16 cellular contexts compared by ENCODE assay signal in the genomic region with DNA sequence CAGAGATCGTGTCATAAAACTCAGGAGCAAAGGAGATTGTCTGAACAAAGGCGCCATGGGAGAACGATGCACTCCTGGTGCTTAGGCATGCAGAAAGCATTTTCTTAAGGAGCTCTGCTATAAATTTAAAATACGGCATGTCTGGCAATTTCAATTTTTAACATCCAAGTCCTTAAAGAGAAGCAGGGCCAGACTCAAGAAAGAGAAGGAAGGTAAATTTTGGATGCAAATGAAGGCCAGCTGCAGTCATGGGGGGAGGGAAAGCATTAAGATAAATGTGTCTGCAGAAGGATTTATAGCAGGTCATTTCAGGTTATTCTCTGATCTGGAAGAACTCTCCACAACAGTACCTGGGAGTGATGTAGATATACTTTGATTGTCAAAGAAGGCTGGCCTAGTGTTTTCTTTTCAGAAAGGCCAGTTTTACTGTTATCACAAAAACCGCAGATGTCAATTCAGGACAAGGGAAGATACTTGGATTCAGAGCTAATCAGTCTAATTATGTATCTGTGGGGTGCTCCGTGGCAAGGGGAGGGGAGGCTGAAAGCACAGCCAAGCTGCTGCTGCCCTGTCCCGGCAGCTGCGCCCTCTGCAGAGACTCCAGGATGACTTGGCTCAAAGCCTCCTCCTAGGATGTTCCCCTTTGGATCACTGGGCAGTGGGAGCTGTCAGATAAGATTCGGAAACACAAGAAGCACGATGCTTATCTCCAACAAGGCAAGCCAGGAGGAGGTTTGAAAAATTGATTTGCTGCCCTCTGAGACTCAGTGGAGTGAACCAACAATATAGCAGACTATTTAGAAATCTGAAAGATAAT.
DNase-seq lines count a peak whose midpoint lies in the region; ATAC-seq and TF ChIP-seq lines count a peak whose summit lies in the region.
"Had no signal": no experiment of that assay in that cellular context is flagged by ENCODE, and none has a peak within 500 bp of the region (broad histone marks: within the 10 kb centered on the region; RNA-seq: fewer than 3 reads in every experiment).

No MANE protein-coding gene starts in this region.

- no peaks in the 10 kb centered on the region for H3K9me3 ChIP-seq in BE2C
- peaks cover 4% of the 10 kb centered on the region; the same call in 1 of the 2 replicates for H3K9me3 ChIP-seq in Karpas-422 (ENCODE audit: low read length)
- H3K9me3 ChIP-seq: HAP-1 had no signal

- H3K27me3 Mint-ChIP-seq in brain (no peaks in the 10 kb centered on the region), nephron progenitor cell (ENCODE audit: low read depth, poor library complexity) (no peaks in the 10 kb centered on the region)
- H3K27me3 Mint-ChIP-seq: CD4-positive, alpha-beta memory T cell had no signal

- no peaks in the 10 kb centered on the region for H4K20me1 ChIP-seq in Karpas-422 (ENCODE audit: insufficient read depth, low read depth, low read length)

- ATAC-seq in GM18873 (IDR thresholded peaks at IDR 0.05; ENCODE audit: low FRiP score, unreplicated experiment) = no peak
- ATAC-seq: PC-3 had no signal

- peak overlapping the region; percentile 68 for H3K27ac ChIP-seq in Karpas-422 (ENCODE audit: low read length)
- H3K27ac ChIP-seq: SK-N-MC had no signal

- H3K4me3 ChIP-seq in BE2C (ENCODE audit: low read depth, low read length) = no peak overlapping the region
- peak overlapping the region; percentile 8; the same call in 1 of the 2 replicates for H3K4me3 ChIP-seq in Karpas-422 (ENCODE audit: low read length)
- H3K4me3 ChIP-seq: HAP-1, SK-N-MC had no signal

- H3K27ac Mint-ChIP-seq in brain (peak overlapping the region; percentile 8 to 92 (median 67)), nephron progenitor cell (peak overlapping the region; percentile 77)
- H3K27ac Mint-ChIP-seq: CD4-positive, alpha-beta memory T cell had no signal

- peak overlapping the region; percentile 15; the same call in 1 of the 2 replicates for H3K9ac ChIP-seq in Karpas-422 (ENCODE audit: low read length)

- no peak overlapping the region; the same call in 1 of the 2 replicates for H2AFZ ChIP-seq in Karpas-422 (ENCODE audit: low read length)

- H3K9me2 ChIP-seq in Karpas-422 (replicated peaks; ENCODE audit: insufficient read depth, low read length) = no peaks in the 10 kb centered on the region

- peak; percentile 64 for DNase-seq in BE2C
- peak; percentile 68 for DNase-seq in Karpas-422
- DNase-seq in nephron progenitor cell = peak; percentile 12
- DNase-seq in NCI-H748 treated with DMSO at 0.1 percent for 48 hours (lab: John Stamatoyannopoulos, UW) = no peak
- DNase-seq in SKM-1 treated with dmso at 0.1 percent for 144 hours (lab: John Stamatoyannopoulos, UW; ENCODE audit: unreplicated experiment) = no peak
- DNase-seq in midbrain (lab: John Stamatoyannopoulos, UW) = no peak
- DNase-seq: AML-193; CD4-positive, alpha-beta memory T cell; DND-41; NCI-H2081; NCI-H2227 treated with DMSO at 0.1 percent for 48 hours; PC-3 had no signal

- H3K4me1 Mint-ChIP-seq in brain (peaks cover 25% of the 10 kb centered on the region), nephron progenitor cell (peaks cover 30% of the 10 kb centered on the region)
- H3K4me1 Mint-ChIP-seq: CD4-positive, alpha-beta memory T cell had no signal

- H3K4me3 Mint-ChIP-seq in brain = no peak overlapping the region
- peak overlapping the region; percentile 19 for H3K4me3 Mint-ChIP-seq in nephron progenitor cell
- H3K4me3 Mint-ChIP-seq: CD4-positive, alpha-beta memory T cell had no signal

- H3K27me3 ChIP-seq in BE2C (no peaks in the 10 kb centered on the region), Karpas-422 (ENCODE audit: low read length) (no peaks in the 10 kb centered on the region)

- H3K4me2 ChIP-seq in Karpas-422 (ENCODE audit: low read depth, low read length, poor library complexity, severe bottlenecking) = peak overlapping the region; percentile 33

- H3K4me1 ChIP-seq in BE2C = peaks cover 10% of the 10 kb centered on the region; the same call in 1 of the 2 replicates
- peaks cover 23% of the 10 kb centered on the region for H3K4me1 ChIP-seq in Karpas-422 (ENCODE audit: low read length)
- H3K4me1 ChIP-seq: HAP-1 had no signal

- H3K36me3 Mint-ChIP-seq in brain = no peaks in the 10 kb centered on the region
- H3K36me3 Mint-ChIP-seq in nephron progenitor cell (ENCODE audit: low read depth) = no peaks in the 10 kb centered on the region
- H3K36me3 Mint-ChIP-seq: CD4-positive, alpha-beta memory T cell had no signal

- H3K36me3 ChIP-seq in BE2C (no peaks in the 10 kb centered on the region), Karpas-422 (ENCODE audit: insufficient read depth, low read length) (no peaks in the 10 kb centered on the region)
- H3K36me3 ChIP-seq: HAP-1 had no signal

- TF ChIP-seq CTCF in BE2C (IDR thresholded peaks at IDR 0.05; ENCODE audit: low read depth, low read length) (no peak), brain (conservative IDR thresholded peaks at IDR 0.05) (no peak), nephron progenitor cell (IDR thresholded peaks at IDR 0.05) (no peak)

- H3K79me2 ChIP-seq in Karpas-422 (ENCODE audit: low read length) = no peaks in the 10 kb centered on the region

- H3K9me3 Mint-ChIP-seq in brain (peaks cover 0 to 16% (median 2%) of the 10 kb centered on the region in 5 experiments), nephron progenitor cell (peaks cover 2% of the 10 kb centered on the region)

Comparison
In these comparisons a context has a peak if more than half of its experiments do, and no peak if none do; other contexts are left out.
1. DNase-seq: peak in BE2C (single experiment), Karpas-422 (single experiment) and nephron progenitor cell (single experiment); none in NCI-H748 treated with DMSO at 0.1 percent for 48 hours (single experiment), SKM-1 treated with dmso at 0.1 percent for 144 hours (single experiment) and midbrain (single experiment).